Comparison of ENCODE assay signal across 8 cellular contexts in genomic region chr4:16083217-16084191, GRCh38. TPM values are rescaled to one million over a fixed set of nuclear protein-coding genes. Genes with fewer than 3 reads are reported as not detected.
DNase-seq lines count a peak whose midpoint lies in the region; ATAC-seq lines count a peak whose summit lies in the region.

TSS of gene PROM1 (minus strand) at chr4:16084023. CDS start at chr4:16075906, 8,117 bp downstream.

- H3K4me3 Mint-ChIP-seq in T-helper 1 cell treated with Interleukin-12 subunit alpha and Interleukin-12 subunit beta and Interleukin-4 antibody, amounts not matched to agents 30 μg/mL and 1 μg/mL, for 36 hours, result peak within 1 kb of the TSS; percentile 38
- H3K4me3 Mint-ChIP-seq in activated T-helper 17 cell treated with anti-CD3 and anti-CD28 coated beads, Interleukin-2, amount 50 U/mL, for 72 hours, result peak within 1 kb of the TSS; percentile 60

- ATAC-seq in activated T-helper 17 cell treated with anti-CD3 and anti-CD28 coated beads, Interleukin-2, amount 50 U/mL, for 72 hours (replicated peaks), result no peak
- ATAC-seq in sciatic nerve, result peak; percentile 68

- intact Hi-C loops in sciatic nerve (cut with DNase I), result no loop called here

- peaks cover 15% of the 10 kb centered on the region for H3K4me1 Mint-ChIP-seq in T-helper 1 cell treated with Interleukin-12 subunit alpha and Interleukin-12 subunit beta and Interleukin-4 antibody, amounts not matched to agents 30 μg/mL and 1 μg/mL, for 36 hours (ENCODE audit: low read depth)
- H3K4me1 Mint-ChIP-seq in activated T-helper 17 cell treated with anti-CD3 and anti-CD28 coated beads, Interleukin-2, amount 50 U/mL, for 72 hours, result peaks cover 11% of the 10 kb centered on the region

- peaks cover 76% of the 10 kb centered on the region for H3K27me3 Mint-ChIP-seq in T-helper 1 cell treated with Interleukin-12 subunit alpha and Interleukin-12 subunit beta and Interleukin-4 antibody, amounts not matched to agents 30 μg/mL and 1 μg/mL, for 36 hours (ENCODE audit: low read depth)
- peaks cover 61% of the 10 kb centered on the region for H3K27me3 Mint-ChIP-seq in activated T-helper 17 cell treated with anti-CD3 and anti-CD28 coated beads, Interleukin-2, amount 50 U/mL, for 72 hours

- H3K36me3 Mint-ChIP-seq in T-helper 1 cell treated with Interleukin-12 subunit alpha and Interleukin-12 subunit beta and Interleukin-4 antibody, amounts not matched to agents 30 μg/mL and 1 μg/mL, for 36 hours (ENCODE audit: low read depth), result peaks cover 1% of the 10 kb centered on the region
- H3K36me3 Mint-ChIP-seq in activated T-helper 17 cell treated with anti-CD3 and anti-CD28 coated beads, Interleukin-2, amount 50 U/mL, for 72 hours (ENCODE audit: low read depth), result peaks cover 9% of the 10 kb centered on the region

- peak within 1 kb of the TSS; percentile 79 for H3K4me3 ChIP-seq in iPS-11a (ENCODE audit: low read depth, low read length)

- peak within 1 kb of the TSS; percentile 66 for H3K27ac Mint-ChIP-seq in T-helper 1 cell treated with Interleukin-12 subunit alpha and Interleukin-12 subunit beta and Interleukin-4 antibody, amounts not matched to agents 30 μg/mL and 1 μg/mL, for 36 hours
- H3K27ac Mint-ChIP-seq in activated T-helper 17 cell treated with anti-CD3 and anti-CD28 coated beads, Interleukin-2, amount 50 U/mL, for 72 hours, result no peak within 1 kb of the TSS

- H3K9me3 Mint-ChIP-seq in T-helper 1 cell treated with Interleukin-12 subunit alpha and Interleukin-12 subunit beta and Interleukin-4 antibody, amounts not matched to agents 30 μg/mL and 1 μg/mL, for 36 hours, result peaks cover 12% of the 10 kb centered on the region
- H3K9me3 Mint-ChIP-seq in activated T-helper 17 cell treated with anti-CD3 and anti-CD28 coated beads, Interleukin-2, amount 50 U/mL, for 72 hours, result no peaks in the 10 kb centered on the region

- DNase-seq in T-helper 1 cell (no peak), sciatic nerve (ENCODE audit: low spot score) (no peak), middle frontal gyrus (ENCODE audit: extremely low spot score, low spot score) (no peak), NCI-H446 treated with DMSO at 0.1 percent for 48 hours (lab: John Stamatoyannopoulos, UW) (no peak), NCI-H1694 (lab: John Stamatoyannopoulos, UW) (no peak)

RNA-seq across cellular contexts. Expression of gene PROM1, which starts in this region (rescaled TPM):
- total RNA-seq in activated T-helper 17 cell treated with anti-CD3 and anti-CD28 coated beads, Interleukin-2, amount 50 U/mL, for 72 hours, result under 1 TPM in 1 of 2 donors, not detected in 1; 0.26 TPM
- total RNA-seq in sciatic nerve, result 0.40 TPM

Comparison
In these comparisons a context has a peak if more than half of its experiments do, and no peak if none do; other contexts are left out.
1. Peak in ATAC-seq in sciatic nerve; RNA of the gene not detected or under 1 TPM.